ENCODE assay signal across 21 cellular contexts in genomic region chr6:53800976-53801375, GRCh38. TPM values are rescaled to one million over a fixed set of nuclear protein-coding genes. Genes with fewer than 3 reads are reported as not detected.
DNase-seq lines count a peak whose midpoint lies in the region; ATAC-seq and TF ChIP-seq lines count a peak whose summit lies in the region.
"Had no signal": no experiment of that assay in that cellular context is flagged by ENCODE, and none has a peak within 500 bp of the region (broad histone marks: within the 10 kb centered on the region; RNA-seq: fewer than 3 reads in every experiment).

No MANE protein-coding gene starts in this region.

- peak overlapping the region; percentile 45 for H3K4me2 ChIP-seq in Loucy (ENCODE audit: low read depth, low read length, poor library complexity, severe bottlenecking)

- H3K9me3 ChIP-seq in HAP-1 (no peaks in the 10 kb centered on the region), Loucy (ENCODE audit: insufficient read depth, low read depth, low read length) (no peaks in the 10 kb centered on the region)
- H3K9me3 ChIP-seq: SJSA1 had no signal

- TF ChIP-seq CTCF in Loucy (conservative IDR thresholded peaks at IDR 0.05; ENCODE audit: low read length): no peak
- TF ChIP-seq CTCF in fibroblast of villous mesenchyme (IDR thresholded peaks at IDR 0.05; ENCODE audit: insufficient read depth, low read depth, low read length): no peak
- TF ChIP-seq CTCF in type B pancreatic cell (conservative IDR thresholded peaks at IDR 0.05): no peak
- TF ChIP-seq CTCF in coronary artery (IDR thresholded peaks at IDR 0.05): no peak

- CTCF ChIA-PET in activated CD4-positive, alpha-beta memory T cell treated with anti-CD3 and anti-CD28 coated beads, Interleukin-2, amount 10 ng/mL, durations not matched to agents 7 days and 5 days (lab: Charles Lee): no interaction called here

- in situ Hi-C loops in HAP-1 (cut with MboI; ENCODE audit: low sequenced_read_pairs): no loop called here

- H3K4me1 Mint-ChIP-seq in type B pancreatic cell (ENCODE audit: unreplicated experiment): peaks cover 55% of the 10 kb centered on the region
- peaks cover 13% of the 10 kb centered on the region for H3K4me1 Mint-ChIP-seq in activated CD4-positive, alpha-beta memory T cell treated with anti-CD3 and anti-CD28 coated beads, Interleukin-2, amount 10 ng/mL, durations not matched to agents 7 days and 5 days

- no peak overlapping the region for H3K9ac ChIP-seq in Loucy (ENCODE audit: low read depth, low read length, poor library complexity, severe bottlenecking)

- H2AFZ ChIP-seq in Loucy (ENCODE audit: low read length): no peak overlapping the region

- H3K27me3 Mint-ChIP-seq in type B pancreatic cell: peaks cover 14% of the 10 kb centered on the region
- H3K27me3 Mint-ChIP-seq in activated CD4-positive, alpha-beta memory T cell treated with anti-CD3 and anti-CD28 coated beads, Interleukin-2, amount 10 ng/mL, durations not matched to agents 7 days and 5 days: peaks cover 13% of the 10 kb centered on the region
- H3K27me3 Mint-ChIP-seq: CD4-positive, alpha-beta memory T cell had no signal

- H3K9me2 ChIP-seq in Loucy (replicated peaks; ENCODE audit: low read depth, low read length): no peaks in the 10 kb centered on the region

- no peak overlapping the region for H3K4me3 Mint-ChIP-seq in type B pancreatic cell
- no peak overlapping the region for H3K4me3 Mint-ChIP-seq in activated CD4-positive, alpha-beta memory T cell treated with anti-CD3 and anti-CD28 coated beads, Interleukin-2, amount 10 ng/mL, durations not matched to agents 7 days and 5 days
- H3K4me3 Mint-ChIP-seq: CD4-positive, alpha-beta memory T cell; HFFc6 had no signal

- no peak overlapping the region for H3K4me3 ChIP-seq in HAP-1
- H3K4me3 ChIP-seq in Loucy (ENCODE audit: low read length, poor library complexity, severe bottlenecking): no peak overlapping the region
- no peak overlapping the region for H3K4me3 ChIP-seq in fibroblast of villous mesenchyme (ENCODE audit: low read depth, low read length)
- H3K4me3 ChIP-seq in coronary artery: no peak overlapping the region
- H3K4me3 ChIP-seq: SJSA1 had no signal

- POLR2A ChIA-PET in activated CD4-positive, alpha-beta memory T cell treated with anti-CD3 and anti-CD28 coated beads, Interleukin-2, amount 10 ng/mL, durations not matched to agents 7 days and 5 days (lab: Charles Lee): no interaction called here

- intact Hi-C loops in left cardiac atrium (cut with DNase I): no loop called here

- peak; percentile 50 to 52 for DNase-seq in HAP-1 (ENCODE audit: low spot score in 2 of 2)
- peak; percentile 57 for DNase-seq in fibroblast of villous mesenchyme (ENCODE audit: low read depth)
- no peak for DNase-seq in type B pancreatic cell (ENCODE audit: extremely low spot score, unreplicated experiment)
- no peak for DNase-seq in activated CD4-positive, alpha-beta memory T cell treated with anti-CD3 and anti-CD28 coated beads, Interleukin-2, amount 10 ng/mL, durations not matched to agents 7 days and 5 days
- no peak for DNase-seq in coronary artery (ENCODE audit: low spot score)
- no peak for DNase-seq in left cardiac atrium
- DNase-seq: C1 segment of cervical spinal cord; CD4-positive, alpha-beta memory T cell; DMS 273 treated with DMSO at 0.1 percent for 48 hours; DMS79; GF-D8; HFFc6; KG1; MM.1S; NCI-H1694; NCI-H2029 treated with DMSO at 0.1 percent for 48 hours; NCI-H524; Right ventricle myocardium superior; RPMI8226 had no signal

- peak overlapping the region in 1 of 2 donors; percentile 3 for H3K27ac ChIP-seq in coronary artery
- H3K27ac ChIP-seq: SJSA1 had no signal

- H3K27me3 ChIP-seq in HAP-1 (ENCODE audit: low read depth): no peaks in the 10 kb centered on the region
- H3K27me3 ChIP-seq in Loucy (ENCODE audit: insufficient read depth, low read length, poor library complexity, severe bottlenecking): no peaks in the 10 kb centered on the region
- H3K27me3 ChIP-seq: SJSA1 had no signal

- 0 out of 2 replicates have a peak, but pooled peaks cover 3% of the 10 kb centered on the region for H3K36me3 ChIP-seq in HAP-1 (replicated peaks)
- no peaks in the 10 kb centered on the region for H3K36me3 ChIP-seq in Loucy (ENCODE audit: insufficient read depth, low read length)
- H3K36me3 ChIP-seq: SJSA1 had no signal

- no peaks in the 10 kb centered on the region for H3F3A ChIP-seq in Loucy (ENCODE audit: low read depth)

- H3K36me3 Mint-ChIP-seq in type B pancreatic cell: no peaks in the 10 kb centered on the region
- no peaks in the 10 kb centered on the region for H3K36me3 Mint-ChIP-seq in activated CD4-positive, alpha-beta memory T cell treated with anti-CD3 and anti-CD28 coated beads, Interleukin-2, amount 10 ng/mL, durations not matched to agents 7 days and 5 days (ENCODE audit: low read depth)
- H3K36me3 Mint-ChIP-seq: CD4-positive, alpha-beta memory T cell had no signal

- H3K9me3 Mint-ChIP-seq in type B pancreatic cell: no peaks in the 10 kb centered on the region
- no peaks in the 10 kb centered on the region for H3K9me3 Mint-ChIP-seq in activated CD4-positive, alpha-beta memory T cell treated with anti-CD3 and anti-CD28 coated beads, Interleukin-2, amount 10 ng/mL, durations not matched to agents 7 days and 5 days
- H3K9me3 Mint-ChIP-seq: CD4-positive, alpha-beta memory T cell; HFFc6 had no signal

- H3K27ac Mint-ChIP-seq in type B pancreatic cell: no peak overlapping the region
- no peak overlapping the region for H3K27ac Mint-ChIP-seq in activated CD4-positive, alpha-beta memory T cell treated with anti-CD3 and anti-CD28 coated beads, Interleukin-2, amount 10 ng/mL, durations not matched to agents 7 days and 5 days
- H3K27ac Mint-ChIP-seq: CD4-positive, alpha-beta memory T cell; HFFc6 had no signal

- H4K20me1 ChIP-seq in Loucy (ENCODE audit: insufficient read depth, low read length, poor library complexity, severe bottlenecking): peaks cover 23% of the 10 kb centered on the region

- peaks cover 66% of the 10 kb centered on the region for H3K79me2 ChIP-seq in Loucy (ENCODE audit: insufficient read depth, low read length)

- H3K4me1 ChIP-seq in HAP-1 (peaks cover 38% of the 10 kb centered on the region), Loucy (ENCODE audit: insufficient read depth, low read length, poor library complexity, severe bottlenecking) (peaks cover 48% of the 10 kb centered on the region)

- ATAC-seq in left cardiac atrium: no peak

RNA-seq across cellular contexts. Expression of gene LRRC1, which starts 6.2 kb away (rescaled TPM):
- total RNA-seq in fibroblast of villous mesenchyme: 17.7 and 18.6 TPM in 2 replicates
- 28.9 and 60.0 TPM in 2 replicates for total RNA-seq in type B pancreatic cell (ENCODE audit: low replicate concordance)
- 1 to 10 TPM; 4.0 to 4.1 TPM for total RNA-seq in activated CD4-positive, alpha-beta memory T cell treated with anti-CD3 and anti-CD28 coated beads, Interleukin-2, amount 10 ng/mL, durations not matched to agents 7 days and 5 days
- total RNA-seq in left cardiac atrium: 1 to 10 TPM; 3.8 to 4.9 TPM

Comparison
In these comparisons a context has a peak if more than half of its experiments do, and no peak if none do; other contexts are left out.
1. DNase-seq: peak in HAP-1 (2 of 2) and fibroblast of villous mesenchyme (single experiment); none in type B pancreatic cell (single experiment), activated CD4-positive, alpha-beta memory T cell treated with anti-CD3 and anti-CD28 coated beads, Interleukin-2, amount 10 ng/mL, durations not matched to agents 7 days and 5 days (single experiment), coronary artery (single experiment) and left cardiac atrium (single experiment).